Comparison of ENCODE assay signal across 8 cellular contexts in genomic region chr2:231680992-231681852, GRCh38. TPM values are rescaled to one million over a fixed set of nuclear protein-coding genes. Genes with fewer than 3 reads are reported as not detected.
A peak's percentile ranks its signal among the peaks of the same experiment; 100 is the strongest.
DNase-seq lines count a peak whose midpoint lies in the region; ATAC-seq, FAIRE-seq and TF ChIP-seq lines count a peak whose summit lies in the region.

No MANE protein-coding gene starts in this region.

- no peaks in the 10 kb centered on the region for H3K79me2 ChIP-seq in fibroblast of lung (ENCODE audit: control insufficient read depth, insufficient read depth, low read length)

- DNase-seq in DMS 273 treated with DMSO at 0.1 percent for 48 hours (lab: John Stamatoyannopoulos, UW) = peak; percentile 81
- DNase-seq in fibroblast of lung (ENCODE audit: low read depth in 2 of 2) = peak; percentile 82 to 86
- DNase-seq in urothelium cell line (ENCODE audit: low spot score) = peak; percentile 96
- DNase-seq in NCI-H1417 treated with DMSO at 0.1 percent for 48 hours (lab: John Stamatoyannopoulos, UW) = no peak

- no peaks in the 10 kb centered on the region for H3K9me3 ChIP-seq in fibroblast of lung (ENCODE audit: control insufficient read depth, insufficient read depth, low read depth, low read length)
- no peaks in the 10 kb centered on the region for H3K9me3 ChIP-seq in mucosa of stomach (ENCODE audit: control insufficient read depth, low read length)

- no peak for FAIRE-seq in urothelium cell line (lab: Jason Lieb, UNC)

- peak overlapping the region; percentile 20 to 58 (median 44) for H3K4me3 ChIP-seq in fibroblast of lung (replicated peaks in 1 of 4; ENCODE audit: control extremely low read depth in 1 of 4, insufficient read depth in 1 of 4, low read depth in 3 of 4, low read length in 4 of 4)
- H3K4me3 ChIP-seq in mucosa of stomach (ENCODE audit: low read length) = peak overlapping the region; percentile 41

- TF ChIP-seq CTCF in VCaP (conservative IDR thresholded peaks at IDR 0.05) = no peak
- TF ChIP-seq CTCF in fibroblast of lung (conservative IDR thresholded peaks at IDR 0.05 in 1 of 2, IDR thresholded peaks at IDR 0.05 in 1 of 2; ENCODE audit: low read depth in 1 of 2, low read length in 2 of 2) = no peak

- H2AFZ ChIP-seq in fibroblast of lung (ENCODE audit: low read length) = no peak overlapping the region

- H3K4me1 ChIP-seq in fibroblast of lung (ENCODE audit: control insufficient read depth, extremely low read depth, insufficient read depth, low read length) = peaks cover 3% of the 10 kb centered on the region
- peaks cover 28% of the 10 kb centered on the region for H3K4me1 ChIP-seq in mucosa of stomach (ENCODE audit: control insufficient read depth, insufficient read depth, low read length)

- H4K20me1 ChIP-seq in fibroblast of lung (ENCODE audit: control insufficient read depth, extremely low read depth, insufficient read depth, low read length) = no peaks in the 10 kb centered on the region

- H3K36me3 ChIP-seq in fibroblast of lung (ENCODE audit: control insufficient read depth, insufficient read depth, low read length) (no peaks in the 10 kb centered on the region), mucosa of stomach (ENCODE audit: control insufficient read depth, insufficient read depth, low read length) (no peaks in the 10 kb centered on the region)

- H3K27me3 ChIP-seq in fibroblast of lung (ENCODE audit: control insufficient read depth, insufficient read depth, low read length) (no peaks in the 10 kb centered on the region), mucosa of stomach (ENCODE audit: control insufficient read depth, insufficient read depth, low read length) (no peaks in the 10 kb centered on the region)

- peak overlapping the region; percentile 84 for H3K4me2 ChIP-seq in fibroblast of lung (ENCODE audit: extremely low read depth, insufficient read depth, low read length)

- H3K27ac ChIP-seq in VCaP (peak overlapping the region; percentile 76), fibroblast of lung (ENCODE audit: insufficient read depth, low read length) (peak overlapping the region; percentile 86)

- peak overlapping the region; percentile 75 for H3K9ac ChIP-seq in fibroblast of lung (ENCODE audit: insufficient read depth, low read length)
- H3K9ac ChIP-seq in mucosa of stomach (ENCODE audit: low read length) = peak overlapping the region; percentile 86

- ATAC-seq in GM19372 (IDR thresholded peaks at IDR 0.05; ENCODE audit: low read depth, unreplicated experiment) (peak; percentile 76), HG03442 (IDR thresholded peaks at IDR 0.05; ENCODE audit: unreplicated experiment) (peak; percentile 59)

RNA-seq across cellular contexts. Expression of gene PTMA, which starts 27.1 kb away (rescaled TPM):
- 481 and 664 TPM in 2 replicates for total RNA-seq in fibroblast of lung
- polyA plus RNA-seq in fibroblast of lung = 650 and 1,032 TPM in 2 replicates
- 819 and 1,107 TPM in 2 replicates for polyA plus RNA-seq in fibroblast of lung (2012)
- 34.8 and 35.0 TPM in 2 replicates for polyA minus RNA-seq in fibroblast of lung (ENCODE audit: low replicate concordance)
